ENCODE assay signal across 8 cellular contexts in genomic region chr17:51120739-51121619, GRCh38. TPM values are rescaled to one million over a fixed set of nuclear protein-coding genes. Genes with fewer than 3 reads are reported as not detected.
DNase-seq lines count a peak whose midpoint lies in the region; FAIRE-seq and TF ChIP-seq lines count a peak whose summit lies in the region.

Gene SPAG9 (minus strand): TSS chr17:51120868. CDS start chr17:51120656, 212 bp downstream.

- H3K4ac ChIP-seq in H1 (replicated peaks; ENCODE audit: insufficient read length, low read depth, low read length): no peak within 1 kb of the TSS
- H3K4ac ChIP-seq in mesendoderm (ENCODE audit: low read depth, low read length): peak within 1 kb of the TSS; percentile 43

- H2AK5ac ChIP-seq in H1 (ENCODE audit: low read depth, low read length) (0 out of 2 replicates have a peak within 1 kb of the TSS, but pooled peaks have one; percentile 53), mesendoderm (ENCODE audit: low read length) (no peak within 1 kb of the TSS)

- WGBS in H1 (ENCODE audit: extremely low coverage in 1 of 2, insufficient coverage in 1 of 2, insufficient read length in 1 of 2, insufficient replicate concordance in 2 of 2, low coverage in 1 of 2, low lambda C conversion rate in 2 of 2, missing lambda C conversion rate in 1 of 2), 2 experiments: 2% methylated on average over 30 of the region's 68 CpGs; no CpG with 5 or more reads in 1 of the 2 experiments
- WGBS in mesendoderm (ENCODE audit: extremely low coverage, insufficient coverage, low lambda C conversion rate): no CpG with 5 or more reads among the region's 68 CpGs

- H2BK15ac ChIP-seq in H1 (ENCODE audit: low read length) (no peak within 1 kb of the TSS), mesendoderm (replicated peaks; ENCODE audit: low read depth) (no peak within 1 kb of the TSS)

- peak within 1 kb of the TSS; percentile 42 for H4K91ac ChIP-seq in H1 (replicated peaks; ENCODE audit: insufficient read length, low read length)

- DNase-seq in CMK (ENCODE audit: low read depth) (peak; percentile 85), GM20000 (ENCODE audit: low spot score) (peak; percentile 99), HT1080 (ENCODE audit: low read depth) (peak; percentile 94), NOMO-1 (lab: John Stamatoyannopoulos, UW; ENCODE audit: unreplicated experiment in 2 of 2) (peak; percentile 88 to 98), H1 (ENCODE audit: low read depth in 1 of 2, low spot score in 2 of 2) (peak; percentile 74 to 92), mesendoderm (peak; percentile 96)
- DNase-seq in activated CD8-positive, alpha-beta memory T cell treated with anti-CD3 and anti-CD28 coated beads for 48 hours (ENCODE audit: low read depth in 2 of 3, low spot score in 2 of 3): peak; percentile 76 to 85 (median 79)
- peak; percentile 85 for DNase-seq in stimulated activated CD8-positive, alpha-beta memory T cell treated with anti-CD3 and anti-CD28 coated beads, Interleukin-12 subunit alpha, Interleukin-12 subunit beta, amount 100 ng/mL, for 4 hours (ENCODE audit: low read depth)

- peak within 1 kb of the TSS; percentile 32 for H3K56ac ChIP-seq in H1 (replicated peaks; ENCODE audit: insufficient read length, low read depth, low read length)
- peak within 1 kb of the TSS; percentile 98 for H3K56ac ChIP-seq in mesendoderm (ENCODE audit: low read length)

- no peak within 1 kb of the TSS for H3K14ac ChIP-seq in H1 (ENCODE audit: insufficient read length)

- H3K18ac ChIP-seq in H1 (ENCODE audit: extremely low read depth, low read length) (peak within 1 kb of the TSS; percentile 68), mesendoderm (ENCODE audit: low read length) (peak within 1 kb of the TSS; percentile 75)

- peak within 1 kb of the TSS; percentile 55; the same call in 1 of the 2 replicates for H2BK12ac ChIP-seq in H1 (ENCODE audit: low read depth, low read length)

- H2BK120ac ChIP-seq in H1 (replicated peaks; ENCODE audit: low read depth, low read length): peak within 1 kb of the TSS; percentile 54
- H2BK120ac ChIP-seq in mesendoderm (ENCODE audit: low read depth, low read length): no peak within 1 kb of the TSS

- CTCF ChIA-PET in H1 (lab: Charles Lee; ENCODE audit: partially characterized antibody): interaction anchor here (0.9 to 1.0 kb wide), 2 partner anchors 32 to 119 kb away, joined by 3 to 6 read pairs; partner anchors contain the start of gene NME1

- TF ChIP-seq POLR2A in H1 (IDR thresholded peaks at IDR 0.05; ENCODE audit: control extremely low read depth in 1 of 2, low read depth in 2 of 2, low read length in 2 of 2): peak; percentile 43 to 63; a peak in 2 of 3 replicates

- H3K23ac ChIP-seq in H1 (ENCODE audit: insufficient read length) (no peak within 1 kb of the TSS), mesendoderm (ENCODE audit: low read length) (peak within 1 kb of the TSS; percentile 45)

- H3K4me2 ChIP-seq in H1 (ENCODE audit: insufficient read depth in 1 of 2, low read depth in 2 of 2, low read length in 2 of 2): peak within 1 kb of the TSS; percentile 89 to 93
- H3K4me2 ChIP-seq in mesendoderm (ENCODE audit: low read length): peak within 1 kb of the TSS; percentile 98

- peak within 1 kb of the TSS; percentile 95 for H2AFZ ChIP-seq in H1 (ENCODE audit: low read length)

- peak within 1 kb of the TSS; percentile 89 for H4K8ac ChIP-seq in H1 (ENCODE audit: extremely low read depth, insufficient read depth, low read length)
- H4K8ac ChIP-seq in mesendoderm (ENCODE audit: low read depth, low read length): no peak within 1 kb of the TSS

- H3K79me1 ChIP-seq in H1 (ENCODE audit: low read depth, low read length) (peaks cover 7% of the 10 kb centered on the region; the same call in 1 of the 2 replicates), mesendoderm (ENCODE audit: low read length) (peaks cover 11% of the 10 kb centered on the region)

- TF ChIP-seq CTCF in GM20000 (IDR thresholded peaks at IDR 0.05; ENCODE audit: extremely low read depth, missing control alignments) (no peak), H1 (IDR thresholded peaks at IDR 0.05; ENCODE audit: control extremely low read depth in 1 of 3, insufficient read depth in 1 of 3, low read depth in 1 of 3, low read length in 3 of 3) (no peak)

- no peak within 1 kb of the TSS for H2BK20ac ChIP-seq in H1 (ENCODE audit: low read length)

- POLR2A ChIA-PET in H1 (lab: Charles Lee; ENCODE audit: partially characterized antibody): interaction anchor here (0.7 to 3.3 kb wide), 14 partner anchors 10 to 254 kb away, joined by 3 to 17 read pairs (median 4); partner anchors contain the start of genes NME1, NME2 and TOB1

- peaks cover 5 to 15% of the 10 kb centered on the region in 2 experiments for H4K20me1 ChIP-seq in H1 (replicated peaks in 1 of 2; ENCODE audit: control insufficient read depth in 1 of 2, insufficient read depth in 2 of 2, low read length in 2 of 2)

- no peaks in the 10 kb centered on the region for H3K9me3 ChIP-seq in H1 (ENCODE audit: insufficient read depth in 2 of 2, low read depth in 1 of 2, low read length in 1 of 2)

- H3K79me2 ChIP-seq in H1 (ENCODE audit: control insufficient read depth in 1 of 2, insufficient read depth in 2 of 2, low read length in 2 of 2): peaks cover 0 to 37% of the 10 kb centered on the region in 2 experiments; a peak in 2 of 4 replicates
- H3K79me2 ChIP-seq in mesendoderm (ENCODE audit: control insufficient read depth, insufficient read depth, low read length): peaks cover 24% of the 10 kb centered on the region

- H3K4me1 ChIP-seq in H1 (replicated peaks in 1 of 4; ENCODE audit: control insufficient read depth in 3 of 4, insufficient read depth in 4 of 4, low read length in 3 of 4) (peaks cover 0 to 5% (median 4%) of the 10 kb centered on the region in 4 experiments; a peak in 4 of 7 replicates), mesendoderm (ENCODE audit: control insufficient read depth, low read depth, low read length) (peaks cover 2% of the 10 kb centered on the region)

- H3K27ac ChIP-seq in H1 (ENCODE audit: low read depth, low read length): peak within 1 kb of the TSS; percentile 98
- H3K27ac ChIP-seq in mesendoderm (ENCODE audit: low read depth, low read length): peak within 1 kb of the TSS; percentile 85

- no peak for FAIRE-seq in H1 (lab: Jason Lieb, UNC)

- peaks cover 11% of the 10 kb centered on the region for H3K23me2 ChIP-seq in H1 (ENCODE audit: low read depth, low read length)

- H3K4me3 ChIP-seq in H1 (ENCODE audit: extremely low read depth in 1 of 4, insufficient read depth in 2 of 4, low read depth in 3 of 4, low read length in 4 of 4): peak within 1 kb of the TSS; percentile 89 to 100 (median 96)
- peak within 1 kb of the TSS; percentile 98 for H3K4me3 ChIP-seq in mesendoderm (ENCODE audit: low read length)

- H3K27me3 ChIP-seq in H1 (replicated peaks in 1 of 4; ENCODE audit: control insufficient read depth in 3 of 4, extremely low read depth in 1 of 4, insufficient read depth in 3 of 4, low read length in 3 of 4): no peaks in the 10 kb centered on the region
- H3K27me3 ChIP-seq in mesendoderm (ENCODE audit: insufficient read depth, low read length, poor library complexity): no peaks in the 10 kb centered on the region

- TF ChIP-seq EP300 in H1 (IDR thresholded peaks at IDR 0.05; ENCODE audit: borderline replicate concordance in 1 of 2, low read depth in 2 of 2, low read length in 2 of 2): no peak

- H4K5ac ChIP-seq in H1 (ENCODE audit: insufficient read length, low read depth, low read length): peak within 1 kb of the TSS; percentile 71
- peak within 1 kb of the TSS; percentile 1 for H4K5ac ChIP-seq in mesendoderm (ENCODE audit: low read length)

- peak within 1 kb of the TSS; percentile 81 to 98 (median 90) for H3K9ac ChIP-seq in H1 (replicated peaks in 1 of 4; ENCODE audit: extremely low read depth in 1 of 4, low read depth in 3 of 4, low read length in 3 of 4)
- peak within 1 kb of the TSS; percentile 96 for H3K9ac ChIP-seq in mesendoderm (ENCODE audit: low read length)

- H3K36me3 ChIP-seq in H1 (ENCODE audit: control insufficient read depth in 2 of 4, insufficient read depth in 4 of 4, low read length in 3 of 4): no peaks in the 10 kb centered on the region
- no peaks in the 10 kb centered on the region for H3K36me3 ChIP-seq in mesendoderm (ENCODE audit: control insufficient read depth, insufficient read depth, low read length)

- no peak for TF ChIP-seq RAD21 in H1 (IDR thresholded peaks at IDR 0.05 in 1 of 2, conservative IDR thresholded peaks at IDR 0.05 in 1 of 2; ENCODE audit: low read depth in 2 of 2, low read length in 2 of 2)

- H2BK5ac ChIP-seq in H1 (ENCODE audit: low read depth, low read length): peak within 1 kb of the TSS; percentile 91
- peak within 1 kb of the TSS; percentile 8 for H2BK5ac ChIP-seq in mesendoderm (ENCODE audit: low read length)

TF ChIP-seq in H1, 55 proteins besides CTCF, POLR2A, EP300 and RAD21 (continues in another document):
- TF ChIP-seq CBX8 (IDR thresholded peaks at IDR 0.05; ENCODE audit: borderline replicate concordance, low read depth, low read length) (no peak), HDAC2 (IDR thresholded peaks at IDR 0.05; ENCODE audit: borderline replicate concordance in 1 of 2, low read depth in 2 of 2, low read length in 2 of 2) (no peak; a peak in 1 of 4 replicates), ZNF274 (IDR thresholded peaks at IDR 0.05; ENCODE audit: borderline replicate concordance, extremely low read depth, low read length) (no peak), FOSL1 (IDR thresholded peaks at IDR 0.05; ENCODE audit: insufficient read depth, low read depth, low read length) (no peak), YY1 (IDR thresholded peaks at IDR 0.05; ENCODE audit: low read depth, low read length) (peak; percentile 62; the same call in 1 of the 2 replicates)

RNA-seq across cellular contexts. Expression of gene SPAG9, which starts in this region (rescaled TPM):
- total RNA-seq in HT1080 (2014; rRNA removed; shearing (Covaris generic)): 34.4 and 37.1 TPM in 2 replicates
- polyA plus RNA-seq in HT1080 (2015; cell fraction: cytosol; rRNA removed): 22.4 and 23.8 TPM in 2 replicates
- 117 and 119 TPM in 2 replicates for polyA plus RNA-seq in HT1080 (2015; cell fraction: nucleus; rRNA removed)
- 46.0 and 63.8 TPM in 2 replicates for total RNA-seq in H1 (2021; fragmentation: NEBNext Ultra II Directional; extraction: Animal tissue kit (Norgen Biotek cat#: 25700))
- 8.3 and 9.8 TPM in 2 replicates for polyA plus RNA-seq in H1 (2011; rRNA removed)
- 15.4 TPM for polyA plus RNA-seq in H1 (2011; cell fraction: cytosol; rRNA removed)
- polyA plus RNA-seq in H1 (2011; cell fraction: nucleus; rRNA removed): 31.2 TPM
- 27.2 to 37.4 TPM (median 28.8 TPM) in 4 replicates for polyA plus RNA-seq in H1 (2012, experiment 1 of 2)
- polyA plus RNA-seq in H1 (2012, experiment 2 of 2): 2.2 TPM
- polyA plus RNA-seq in H1 (2013, experiment 1 of 2): 22.1 TPM
- polyA plus RNA-seq in H1 (2013, experiment 2 of 2): 21.7 TPM
- 80.1 and 106 TPM in 2 replicates for polyA minus RNA-seq in H1 (2011; rRNA and poly(A)+ RNA removed)
- polyA minus RNA-seq in H1 (2011; cell fraction: cytosol; rRNA and poly(A)+ RNA removed): 45.4 TPM
- 114 TPM for polyA minus RNA-seq in H1 (2011; cell fraction: nucleus; rRNA and poly(A)+ RNA removed)
- 18.5 TPM for polyA plus RNA-seq in mesendoderm (2013, experiment 1 of 2)
- 17.7 TPM for polyA plus RNA-seq in mesendoderm (2013, experiment 2 of 2)

Comparison
In these comparisons a context has a peak if more than half of its experiments do, and no peak if none do; other contexts are left out.
1. Peak in every context shown above with its lines: DNase-seq, H3K4me3 ChIP-seq and H3K27ac ChIP-seq.